37 cellular contexts compared by ENCODE assay signal in genomic region chr12:115946092-115946491, GRCh38.
"Had no signal": no experiment of that assay in that cellular context is flagged by ENCODE, and none has a peak within 500 bp of the region (broad histone marks: within the 10 kb centered on the region; RNA-seq: fewer than 3 reads in every experiment).

No MANE protein-coding gene starts in this region.

- H3K27ac ChIP-seq: cardiac muscle cell, KMS-11, RWPE1, WERI-Rb-1 had no signal

- ATAC-seq: activated CD8-positive, alpha-beta memory T cell treated with anti-CD3 and anti-CD28 coated beads, Interleukin-2, amount 10 ng/mL, durations not matched to agents 7 days and 5 days; activated T-cell treated with anti-CD3 and anti-CD28 coated beads, Interleukin-2, amount 50 U/mL, for 72 hours; activated T-helper 17 cell treated with anti-CD3 and anti-CD28 coated beads, Interleukin-2, amount 50 U/mL, for 72 hours; PC-3; Right ventricle myocardium inferior had no signal

- DNase-seq: activated CD4-positive, alpha-beta memory T cell treated with anti-CD3 and anti-CD28 coated beads, Interleukin-2, amount 10 ng/mL, durations not matched to agents 7 days and 5 days; activated CD4-positive, alpha-beta T cell treated with anti-CD3 and anti-CD28 coated beads for 1 hour; activated CD4-positive, alpha-beta T cell treated with anti-CD3 and anti-CD28 coated beads for 48 hours; activated CD4-positive, CD25-positive, alpha-beta regulatory T cell; activated CD8-positive, alpha-beta memory T cell treated with anti-CD3 and anti-CD28 coated beads for 24 hours; activated CD8-positive, alpha-beta memory T cell treated with anti-CD3 and anti-CD28 coated beads, Interleukin-2, amount 10 ng/mL, durations not matched to agents 7 days and 5 days; activated effector memory CD4-positive, alpha-beta T cell treated with anti-CD3 and anti-CD28 coated beads, Interleukin-2, amount 50 U/mL, for 16 hours; activated naive CD4-positive, alpha-beta T cell; activated naive CD4-positive, alpha-beta T cell treated with anti-CD3 and anti-CD28 coated beads, Interleukin-2, amount 50 U/mL, for 16 hours; activated naive CD8-positive, alpha-beta T cell treated with anti-CD3 and anti-CD28 coated beads for 36 hours; activated T-cell treated with anti-CD3 and anti-CD28 coated beads, Interleukin-2, amount 50 U/mL, for 1 hour; activated T-cell treated with anti-CD3 and anti-CD28 coated beads, Interleukin-2, amount 50 U/mL, for 72 hours; amniotic stem cell; aorta; NCI-H1092 treated with DMSO at 0.1 percent for 48 hours; NCI-H1417; NCI-H146; NCI-H187 treated with DMSO at 0.1 percent for 48 hours; NCI-H2081; NCI-H226; NCI-H524; NCI-H69; NCI-H82; NK-92 treated with Interleukin-12 subunit alpha and Interleukin-12 subunit beta, amount 100 ng/mL, for 24 hours; PC-3; SW 1271; T-helper 1 cell; T-helper 2 cell; T-helper 9 cell; WERI-Rb-1 had no signal

- H3K4me3 Mint-ChIP-seq: activated CD4-positive, alpha-beta memory T cell treated with anti-CD3 and anti-CD28 coated beads, Interleukin-2, amount 10 ng/mL, durations not matched to agents 7 days and 5 days; activated CD8-positive, alpha-beta memory T cell treated with anti-CD3 and anti-CD28 coated beads, Interleukin-2, amount 10 ng/mL, durations not matched to agents 7 days and 5 days; activated naive CD8-positive, alpha-beta T cell treated with anti-CD3 and anti-CD28 coated beads for 36 hours; activated T-cell treated with anti-CD3 and anti-CD28 coated beads, Interleukin-2, amount 50 U/mL, for 72 hours; activated T-helper 17 cell treated with anti-CD3 and anti-CD28 coated beads, Interleukin-2, amount 50 U/mL, for 72 hours; central memory CD8-positive, alpha-beta T cell had no signal

- H3K36me3 Mint-ChIP-seq: activated CD8-positive, alpha-beta memory T cell treated with anti-CD3 and anti-CD28 coated beads, Interleukin-2, amount 10 ng/mL, durations not matched to agents 7 days and 5 days had no signal

- H3K4me1 Mint-ChIP-seq: activated CD4-positive, alpha-beta memory T cell treated with anti-CD3 and anti-CD28 coated beads, Interleukin-2, amount 10 ng/mL, durations not matched to agents 7 days and 5 days; activated CD8-positive, alpha-beta memory T cell treated with anti-CD3 and anti-CD28 coated beads, Interleukin-2, amount 10 ng/mL, durations not matched to agents 7 days and 5 days; activated naive CD8-positive, alpha-beta T cell treated with anti-CD3 and anti-CD28 coated beads for 36 hours; activated T-helper 17 cell treated with anti-CD3 and anti-CD28 coated beads, Interleukin-2, amount 50 U/mL, for 72 hours; central memory CD8-positive, alpha-beta T cell had no signal

- H3K27ac Mint-ChIP-seq: activated CD4-positive, alpha-beta memory T cell treated with anti-CD3 and anti-CD28 coated beads, Interleukin-2, amount 10 ng/mL, durations not matched to agents 7 days and 5 days; activated CD8-positive, alpha-beta memory T cell treated with anti-CD3 and anti-CD28 coated beads, Interleukin-2, amount 10 ng/mL, durations not matched to agents 7 days and 5 days; activated naive CD8-positive, alpha-beta T cell treated with anti-CD3 and anti-CD28 coated beads for 36 hours; activated T-cell treated with anti-CD3 and anti-CD28 coated beads, Interleukin-2, amount 50 U/mL, for 72 hours; activated T-helper 17 cell treated with anti-CD3 and anti-CD28 coated beads, Interleukin-2, amount 50 U/mL, for 72 hours had no signal

- H3K27me3 ChIP-seq: cardiac muscle cell had no signal

- H3K4me2 ChIP-seq: KMS-11 had no signal

- FAIRE-seq: RCC 7860 had no signal

- H3K4me3 ChIP-seq: cardiac muscle cell had no signal

- H3K36me3 ChIP-seq: cardiac muscle cell, WERI-Rb-1 had no signal

- H3K9ac ChIP-seq: KMS-11 had no signal

- H3K9me3 Mint-ChIP-seq: activated CD4-positive, alpha-beta memory T cell treated with anti-CD3 and anti-CD28 coated beads, Interleukin-2, amount 10 ng/mL, durations not matched to agents 7 days and 5 days; activated naive CD8-positive, alpha-beta T cell treated with anti-CD3 and anti-CD28 coated beads for 36 hours; central memory CD8-positive, alpha-beta T cell had no signal

- H3K27me3 Mint-ChIP-seq: activated CD4-positive, alpha-beta memory T cell treated with anti-CD3 and anti-CD28 coated beads, Interleukin-2, amount 10 ng/mL, durations not matched to agents 7 days and 5 days; activated CD8-positive, alpha-beta memory T cell treated with anti-CD3 and anti-CD28 coated beads, Interleukin-2, amount 10 ng/mL, durations not matched to agents 7 days and 5 days; activated T-helper 17 cell treated with anti-CD3 and anti-CD28 coated beads, Interleukin-2, amount 50 U/mL, for 72 hours had no signal
